8 cellular contexts compared by ENCODE assay signal in genomic region chr4:74376888-74377483, GRCh38. TPM values are rescaled to one million over a fixed set of nuclear protein-coding genes. Genes with fewer than 3 reads are reported as not detected.
DNase-seq lines count a peak whose midpoint lies in the region; ATAC-seq and TF ChIP-seq lines count a peak whose summit lies in the region.

No MANE protein-coding gene starts in this region.

- peak; percentile 74 for ATAC-seq in HG03196 (IDR thresholded peaks at IDR 0.05; ENCODE audit: unreplicated experiment)

- no peaks in the 10 kb centered on the region for H3K9me3 Mint-ChIP-seq in nephron
- H3K9me3 Mint-ChIP-seq in T-helper 2 cell treated with Interferon-gamma antibody and Interleukin-4, amounts not matched to agents 5 μg/mL and 100 μg/mL, for 36 hours: no peaks in the 10 kb centered on the region

- H3K36me3 ChIP-seq in Peyer's patch: no peaks in the 10 kb centered on the region

- no peaks in the 10 kb centered on the region for H3K27me3 Mint-ChIP-seq in nephron (ENCODE audit: low read depth)
- peaks cover 12% of the 10 kb centered on the region for H3K27me3 Mint-ChIP-seq in T-helper 2 cell treated with Interferon-gamma antibody and Interleukin-4, amounts not matched to agents 5 μg/mL and 100 μg/mL, for 36 hours (ENCODE audit: low read depth)

- H3K36me3 Mint-ChIP-seq in nephron (ENCODE audit: low read depth): no peaks in the 10 kb centered on the region
- no peaks in the 10 kb centered on the region for H3K36me3 Mint-ChIP-seq in T-helper 2 cell treated with Interferon-gamma antibody and Interleukin-4, amounts not matched to agents 5 μg/mL and 100 μg/mL, for 36 hours (ENCODE audit: low read depth)

- no peak overlapping the region for H3K27ac ChIP-seq in Peyer's patch

- TF ChIP-seq CTCF in Peyer's patch (IDR thresholded peaks at IDR 0.05): peak; percentile 23 to 86 (median 71)
- TF ChIP-seq CTCF in nephron (IDR thresholded peaks at IDR 0.05; ENCODE audit: unreplicated experiment in 3 of 3): peak; percentile 57 to 68 (median 64)

- H3K27ac Mint-ChIP-seq in nephron: no peak overlapping the region
- no peak overlapping the region for H3K27ac Mint-ChIP-seq in T-helper 2 cell treated with Interferon-gamma antibody and Interleukin-4, amounts not matched to agents 5 μg/mL and 100 μg/mL, for 36 hours

- DNase-seq in SIG-M5 treated with dmso at 0.1 percent for 504 hours (lab: John Stamatoyannopoulos, UW; ENCODE audit: unreplicated experiment): peak; percentile 46
- no peak for DNase-seq in SIG-M5 (lab: John Stamatoyannopoulos, UW)
- DNase-seq in Peyer's patch: no peak
- peak; percentile 57 to 70 for DNase-seq in erythroblast (lab: John Stamatoyannopoulos, UW)
- DNase-seq in T-helper 2 cell treated with Interferon-gamma antibody and Interleukin-4, amounts not matched to agents 5 μg/mL and 100 μg/mL, for 36 hours (ENCODE audit: low spot score): no peak
- DNase-seq in activated effector memory CD4-positive, alpha-beta T cell treated with Interleukin-2 at 50 U/mL for 16 hours: no peak

- peaks cover 0 to 4% (median 0%) of the 10 kb centered on the region in 4 donors for H3K4me1 ChIP-seq in Peyer's patch

- H3K9me3 ChIP-seq in Peyer's patch: no peaks in the 10 kb centered on the region

- H3K4me3 ChIP-seq in Peyer's patch: no peak overlapping the region

- H3K4me1 Mint-ChIP-seq in nephron: no peaks in the 10 kb centered on the region
- H3K4me1 Mint-ChIP-seq in T-helper 2 cell treated with Interferon-gamma antibody and Interleukin-4, amounts not matched to agents 5 μg/mL and 100 μg/mL, for 36 hours (ENCODE audit: low read depth): peaks cover 2% of the 10 kb centered on the region

- TF ChIP-seq POLR2A in Peyer's patch (IDR thresholded peaks at IDR 0.05) (no peak), erythroblast (IDR thresholded peaks at IDR 0.05; ENCODE audit: low read length) (no peak)

- H3K27me3 ChIP-seq in Peyer's patch: no peaks in the 10 kb centered on the region

- no peak overlapping the region for H3K4me3 Mint-ChIP-seq in nephron
- no peak overlapping the region for H3K4me3 Mint-ChIP-seq in T-helper 2 cell treated with Interferon-gamma antibody and Interleukin-4, amounts not matched to agents 5 μg/mL and 100 μg/mL, for 36 hours

RNA-seq across cellular contexts. Expression of gene EREG, which starts 12.0 kb away (rescaled TPM):
- total RNA-seq in Peyer's patch: 1 to 10 TPM in 3 of 4 donors, not detected in 1; 1.1 to 2.8 (median 1.7) TPM

Comparison
In these comparisons a context has a peak if more than half of its experiments do, and no peak if none do; other contexts are left out.
1. DNase-seq: peak in SIG-M5 treated with dmso at 0.1 percent for 504 hours (single experiment) and erythroblast (2 of 2); none in SIG-M5 (single experiment), Peyer's patch (0 of 3), T-helper 2 cell treated with Interferon-gamma antibody and Interleukin-4, amounts not matched to agents 5 μg/mL and 100 μg/mL, for 36 hours (single experiment) and activated effector memory CD4-positive, alpha-beta T cell treated with Interleukin-2 at 50 U/mL for 16 hours (single experiment).